ENCODE assay signal across 22 cellular contexts in genomic region chr1:243433737-243434370, GRCh38.
DNase-seq lines count a peak whose midpoint lies in the region; ATAC-seq, FAIRE-seq and TF ChIP-seq lines count a peak whose summit lies in the region.
"Had no signal": no experiment of that assay in that cellular context is flagged by ENCODE, and none has a peak within 500 bp of the region (broad histone marks: within the 10 kb centered on the region; RNA-seq: fewer than 3 reads in every experiment).

No MANE protein-coding gene starts in this region.

- no peaks in the 10 kb centered on the region for H3K79me2 ChIP-seq in GM12878 (ENCODE audit: control insufficient read depth, insufficient read depth, low read length)

- WGBS in GM12878 (ENCODE audit: insufficient coverage, insufficient replicate concordance, low lambda C conversion rate, missing lambda C conversion rate), result 92% methylated on average over 8 of the region's 8 CpGs

- no peak for TF ChIP-seq RAD21 in GM12878 (IDR thresholded peaks at IDR 0.05; ENCODE audit: insufficient read depth, low read depth, low read length)

- H3K4me3 Mint-ChIP-seq in activated CD4-positive, alpha-beta T cell treated with anti-CD3 and anti-CD28 coated beads for 36 hours, result no peak overlapping the region
- H3K4me3 Mint-ChIP-seq: activated CD4-positive, alpha-beta memory T cell treated with anti-CD3 and anti-CD28 coated beads for 36 hours; activated naive CD4-positive, alpha-beta T cell treated with anti-CD3 and anti-CD28 coated beads, Interleukin-2, amount 10 ng/mL, durations not matched to agents 7 days and 5 days; activated T-cell treated with anti-CD3 and anti-CD28 coated beads, Interleukin-2, amount 50 U/mL, for 24 hours; GM23338; naive thymus-derived CD8-positive, alpha-beta T cell had no signal

- H3K27ac ChIP-seq in GM12878 (ENCODE audit: control insufficient read depth, insufficient read depth), result no peak overlapping the region
- H3K27ac ChIP-seq: ascending aorta, heart left ventricle, ovary, right lobe of liver, vagina had no signal

- peak; percentile 59 for FAIRE-seq in GM12878 (lab: Jason Lieb, UNC)

- H4K20me1 ChIP-seq in GM12878 (ENCODE audit: control insufficient read depth, insufficient read depth), result no peaks in the 10 kb centered on the region

- no peaks in the 10 kb centered on the region for H3K27me3 Mint-ChIP-seq in activated CD4-positive, alpha-beta T cell treated with anti-CD3 and anti-CD28 coated beads for 36 hours
- H3K27me3 Mint-ChIP-seq: activated CD4-positive, alpha-beta memory T cell treated with anti-CD3 and anti-CD28 coated beads for 36 hours; activated naive CD4-positive, alpha-beta T cell treated with anti-CD3 and anti-CD28 coated beads, Interleukin-2, amount 10 ng/mL, durations not matched to agents 7 days and 5 days; activated T-cell treated with anti-CD3 and anti-CD28 coated beads, Interleukin-2, amount 50 U/mL, for 24 hours; naive thymus-derived CD8-positive, alpha-beta T cell had no signal

- no peak overlapping the region for H3K27ac Mint-ChIP-seq in activated CD4-positive, alpha-beta T cell treated with anti-CD3 and anti-CD28 coated beads for 36 hours
- H3K27ac Mint-ChIP-seq: activated CD4-positive, alpha-beta memory T cell treated with anti-CD3 and anti-CD28 coated beads for 36 hours; activated naive CD4-positive, alpha-beta T cell treated with anti-CD3 and anti-CD28 coated beads, Interleukin-2, amount 10 ng/mL, durations not matched to agents 7 days and 5 days; activated T-cell treated with anti-CD3 and anti-CD28 coated beads, Interleukin-2, amount 50 U/mL, for 24 hours; GM23338; naive thymus-derived CD8-positive, alpha-beta T cell had no signal

- H3K4me2 ChIP-seq in GM12878 (ENCODE audit: control insufficient read depth, insufficient read depth), result no peak overlapping the region
- H3K4me2 ChIP-seq: GM23338 had no signal

- no peak for TF ChIP-seq POLR2A in GM12878 (IDR thresholded peaks at IDR 0.05; ENCODE audit: low read depth, low read length)

- TF ChIP-seq CTCF in GM12878 (IDR thresholded peaks at IDR 0.05 in 2 of 3, conservative IDR thresholded peaks at IDR 0.05 in 1 of 3; ENCODE audit: control insufficient read depth in 2 of 3, extremely low read depth in 1 of 3, insufficient read depth in 1 of 3, low read depth in 3 of 3, low read length in 3 of 3), result no peak

- intact Hi-C loops in activated CD4-positive, alpha-beta T cell treated with anti-CD3 and anti-CD28 coated beads for 36 hours (cut with DNase I, micrococcal nuclease), result no loop called here
- intact Hi-C loops in GM12878 (cut with micrococcal nuclease; ENCODE audit: unreplicated experiment), result no loop called here

- TF ChIP-seq EP300 in GM12878 (IDR thresholded peaks at IDR 0.05; ENCODE audit: borderline replicate concordance in 1 of 2, control insufficient read depth in 1 of 2, low read depth in 2 of 2, low read length in 2 of 2), result no peak

- POLR2A ChIA-PET in activated CD4-positive, alpha-beta T cell treated with anti-CD3 and anti-CD28 coated beads for 36 hours (lab: Charles Lee), result no interaction called here
- POLR2A ChIA-PET in GM12878 (lab: Charles Lee), result no interaction called here

- in situ Hi-C loops in GM12878 (cut with MboI), result no loop called here

- H3K4me1 Mint-ChIP-seq in activated CD4-positive, alpha-beta T cell treated with anti-CD3 and anti-CD28 coated beads for 36 hours, result peaks cover 3% of the 10 kb centered on the region
- H3K4me1 Mint-ChIP-seq: activated naive CD4-positive, alpha-beta T cell treated with anti-CD3 and anti-CD28 coated beads, Interleukin-2, amount 10 ng/mL, durations not matched to agents 7 days and 5 days had no signal

- no peaks in the 10 kb centered on the region for H3K36me3 ChIP-seq in GM12878 (ENCODE audit: control insufficient read depth in 2 of 2, insufficient read depth in 2 of 2, low read length in 1 of 2)
- H3K36me3 ChIP-seq: ovary, right lobe of liver, vagina had no signal

- no peaks in the 10 kb centered on the region for H3K9me3 ChIP-seq in GM12878 (replicated peaks; ENCODE audit: control insufficient read depth, insufficient read depth, low read length)
- H3K9me3 ChIP-seq: ascending aorta, heart left ventricle, ovary, right lobe of liver, vagina had no signal

- H3K9me3 Mint-ChIP-seq in activated CD4-positive, alpha-beta T cell treated with anti-CD3 and anti-CD28 coated beads for 36 hours (ENCODE audit: low read depth), result no peaks in the 10 kb centered on the region
- H3K9me3 Mint-ChIP-seq: activated CD4-positive, alpha-beta memory T cell treated with anti-CD3 and anti-CD28 coated beads for 36 hours; activated naive CD4-positive, alpha-beta T cell treated with anti-CD3 and anti-CD28 coated beads, Interleukin-2, amount 10 ng/mL, durations not matched to agents 7 days and 5 days; activated T-cell treated with anti-CD3 and anti-CD28 coated beads, Interleukin-2, amount 50 U/mL, for 24 hours; GM23338; naive thymus-derived CD8-positive, alpha-beta T cell had no signal

- H3K4me1 ChIP-seq in GM12878 (ENCODE audit: control insufficient read depth, insufficient read depth, low read length), result no peaks in the 10 kb centered on the region
- H3K4me1 ChIP-seq: ascending aorta, heart left ventricle, vagina had no signal

- no peaks in the 10 kb centered on the region for H3K27me3 ChIP-seq in GM12878 (replicated peaks in 1 of 2; ENCODE audit: control insufficient read depth in 2 of 2, insufficient read depth in 2 of 2, low read length in 1 of 2)
- H3K27me3 ChIP-seq: ascending aorta, heart left ventricle, ovary, right lobe of liver, vagina had no signal

- no peak overlapping the region for H2AFZ ChIP-seq in GM12878 (ENCODE audit: control insufficient read depth, low read depth, low read length)
- H2AFZ ChIP-seq: GM23338 had no signal

- H3K9ac ChIP-seq in GM12878 (ENCODE audit: control insufficient read depth, insufficient read depth, low read length), result no peak overlapping the region

- DNase-seq in activated CD4-positive, alpha-beta T cell treated with anti-CD3 and anti-CD28 coated beads for 36 hours, result no peak
- no peak for DNase-seq in activated CD4-positive, alpha-beta T cell treated with anti-CD3 and anti-CD28 coated beads for 4 hours
- DNase-seq in NCI-H2171 treated with DMSO at 0.1 percent for 48 hours (lab: John Stamatoyannopoulos, UW) (peak; percentile 65), GM12878 (ENCODE audit: low read depth, low spot score) (no peak), skeletal muscle cell (ENCODE audit: low read depth) (peak; percentile 18), NCI-H345 (lab: John Stamatoyannopoulos, UW) (no peak), AG20443 (ENCODE audit: low spot score) (no peak)
- no peak for DNase-seq in activated effector memory CD4-positive, alpha-beta T cell treated with anti-CD3 and anti-CD28 coated beads, Interleukin-2, amount 50 U/mL, for 16 hours
- DNase-seq: activated CD4-positive, alpha-beta memory T cell treated with anti-CD3 and anti-CD28 coated beads for 36 hours; activated naive CD4-positive, alpha-beta T cell treated with anti-CD3 and anti-CD28 coated beads, Interleukin-2, amount 10 ng/mL, durations not matched to agents 7 days and 5 days; activated T-cell treated with anti-CD3 and anti-CD28 coated beads, Interleukin-2, amount 50 U/mL, for 24 hours; effector CD8-positive, alpha-beta T cell; heart left ventricle; naive thymus-derived CD8-positive, alpha-beta T cell; NCI-H774; OCI-M1; ovary; right lobe of liver had no signal

- no peak overlapping the region for H3K4me3 ChIP-seq in GM12878
- H3K4me3 ChIP-seq in skeletal muscle cell (ENCODE audit: low read depth, low read length), result no peak overlapping the region
- H3K4me3 ChIP-seq: ascending aorta, GM23338, heart left ventricle, ovary, right lobe of liver, vagina had no signal

- BruUV-seq in GM12878 (replicated peaks; lab: Mats Ljungman, UMichigan), result no TSS peak

- peaks cover 10% of the 10 kb centered on the region for H3K36me3 Mint-ChIP-seq in activated CD4-positive, alpha-beta T cell treated with anti-CD3 and anti-CD28 coated beads for 36 hours (ENCODE audit: low read depth)

- ATAC-seq in activated CD4-positive, alpha-beta T cell treated with anti-CD3 and anti-CD28 coated beads for 36 hours, result peak; percentile 44
- no peak for ATAC-seq in GM12878
- ATAC-seq: GM23338; heart left ventricle; naive thymus-derived CD8-positive, alpha-beta T cell; Right ventricle myocardium inferior had no signal

- CTCF ChIA-PET in activated CD4-positive, alpha-beta T cell treated with anti-CD3 and anti-CD28 coated beads for 36 hours (lab: Charles Lee), result no interaction called here
- CTCF ChIA-PET in GM12878 (lab: Yijun Ruan, JAX), result no interaction called here

- SMC1A ChIA-PET in GM12878 (lab: Charles Lee; ENCODE audit: uncharacterized antibody, unreplicated experiment), result interaction anchor here (1.3 kb wide), 1 partner anchor 120 kb away, joined by 4 read pairs; no protein-coding TSS in a partner anchor

- RAD21 ChIA-PET in GM12878 (lab: Charles Lee; ENCODE audit: unreplicated experiment), result no interaction called here

TF ChIP-seq in GM12878, 131 proteins besides CTCF, POLR2A, EP300 and RAD21 (continues in another document):
- TF ChIP-seq BCL3 (IDR thresholded peaks at IDR 0.05; ENCODE audit: borderline replicate concordance, insufficient read depth, low read depth, low read length, poor library complexity, severe bottlenecking), result no peak

Comparison
In these comparisons a context has a peak if more than half of its experiments do, and no peak if none do; other contexts are left out.
1. DNase-seq: peak in NCI-H2171 treated with DMSO at 0.1 percent for 48 hours (single experiment) and skeletal muscle cell (single experiment); none in activated CD4-positive, alpha-beta T cell treated with anti-CD3 and anti-CD28 coated beads for 36 hours (single experiment), activated CD4-positive, alpha-beta T cell treated with anti-CD3 and anti-CD28 coated beads for 4 hours (0 of 2), GM12878 (single experiment), NCI-H345 (single experiment), activated effector memory CD4-positive, alpha-beta T cell treated with anti-CD3 and anti-CD28 coated beads, Interleukin-2, amount 50 U/mL, for 16 hours (single experiment) and AG20443 (single experiment).